ENCODE assay signal across 9 cellular contexts in the genomic region with DNA sequence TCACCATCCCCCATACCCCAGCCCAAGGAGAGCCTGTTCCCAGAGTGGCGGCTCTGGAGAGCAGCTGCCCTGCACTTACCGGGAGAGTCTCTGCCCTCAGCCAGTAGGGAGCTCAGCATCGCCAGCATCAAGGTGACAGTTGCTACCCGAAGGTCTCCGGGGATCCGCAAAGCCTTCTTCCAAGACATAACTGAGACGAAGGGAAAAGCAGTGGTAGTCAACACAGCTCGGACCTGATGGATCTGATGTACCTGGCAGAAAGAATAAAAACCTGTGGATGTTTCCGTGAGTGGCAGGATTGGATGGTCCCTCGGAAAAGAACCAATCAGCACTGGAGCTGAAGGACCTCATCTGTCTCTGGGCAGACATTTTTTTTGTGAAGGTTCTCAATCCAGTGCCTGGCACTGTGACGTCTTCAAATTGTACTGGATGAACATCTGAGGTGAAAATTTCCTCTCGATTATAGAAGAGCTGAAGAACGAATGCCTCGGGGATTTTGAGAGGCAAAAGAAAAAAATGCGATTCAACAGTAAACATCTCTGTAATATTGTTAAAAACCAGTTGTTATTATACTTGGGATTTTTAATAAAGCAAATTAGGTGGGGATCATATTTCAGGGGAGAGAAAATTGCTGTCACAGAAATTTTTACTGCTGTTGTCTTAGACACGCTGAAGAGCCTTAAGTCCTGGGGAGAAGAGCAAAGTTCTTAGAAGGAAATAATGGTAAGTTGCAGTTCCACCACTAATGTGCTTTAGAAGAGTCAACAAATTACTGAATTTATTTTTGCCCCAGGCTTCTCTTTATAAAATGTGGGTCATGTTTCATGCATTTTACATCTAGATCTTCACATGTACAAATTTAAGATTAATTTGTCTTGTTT. TPM values are rescaled to one million over a fixed set of nuclear protein-coding genes. Genes with fewer than 3 reads are reported as not detected.
A peak's percentile ranks its signal among the peaks of the same experiment; 100 is the strongest.
DNase-seq lines count a peak whose midpoint lies in the region; ATAC-seq and TF ChIP-seq lines count a peak whose summit lies in the region.
"Had no signal": no experiment of that assay in that cellular context is flagged by ENCODE, and none has a peak within 500 bp of the region (broad histone marks: within the 10 kb centered on the region; RNA-seq: fewer than 3 reads in every experiment).

A gene (minus strand): TSS at position 238 of the 881 bp plus-strand sequence. CDS start 50 bp downstream, at position 188.

- no peak within 1 kb of the TSS for H3K9ac ChIP-seq in HUES64 (ENCODE audit: low read depth, low read length)

- peaks cover 33% of the 10 kb centered on the region for H3K27me3 ChIP-seq in HUES64 (ENCODE audit: insufficient read depth, low read length)
- H3K27me3 ChIP-seq in upper lobe of left lung, result no peaks in the 10 kb centered on the region
- peaks cover 8% of the 10 kb centered on the region for H3K27me3 ChIP-seq in BE2C

- H3K27ac ChIP-seq in HUES64 (ENCODE audit: low read depth, low read length) (no peak within 1 kb of the TSS), upper lobe of left lung (peak within 1 kb of the TSS in 1 of 4 donors; percentile 44)

- no peak for TF ChIP-seq EP300 in upper lobe of left lung (IDR thresholded peaks at IDR 0.05)

- ATAC-seq in mucosa of descending colon (peak; percentile 80), upper lobe of left lung (ENCODE audit: low FRiP score in 2 of 2) (peak; percentile 89)

- no peak for TF ChIP-seq POLR2A in upper lobe of left lung (IDR thresholded peaks at IDR 0.05)

- H3K4me1 ChIP-seq in HUES64 (ENCODE audit: insufficient read depth, low read length) (no peaks in the 10 kb centered on the region), mucosa of descending colon (ENCODE audit: low read depth) (peaks cover 3% of the 10 kb centered on the region), upper lobe of left lung (peaks cover 0 to 5% (median 0%) of the 10 kb centered on the region in 4 donors), BE2C (no peaks in the 10 kb centered on the region)

- TF ChIP-seq CTCF in GM20000 (IDR thresholded peaks at IDR 0.05; ENCODE audit: extremely low read depth, missing control alignments) (no peak), mucosa of descending colon (IDR thresholded peaks at IDR 0.05) (no peak), upper lobe of left lung (IDR thresholded peaks at IDR 0.05) (no peak), BE2C (IDR thresholded peaks at IDR 0.05; ENCODE audit: low read depth, low read length) (no peak)

- DNase-seq in G401 (ENCODE audit: low spot score) (peak; percentile 48), GM20000 (ENCODE audit: low spot score) (peak; percentile 91), mucosa of descending colon (peak in 1 of 3 donors; percentile 54), upper lobe of left lung (peak in 1 of 2 donors; percentile 72), BE2C (no peak)
- peak; percentile 37 for DNase-seq in activated CD4-positive, alpha-beta T cell treated with anti-CD3 and anti-CD28 coated beads for 1 hour
- peak; percentile 37 for DNase-seq in effector CD8-positive, alpha-beta T cell (lab: John Stamatoyannopoulos, UW)

- in situ Hi-C loops in G401 (cut with HindIII; ENCODE audit: low sequenced_read_pairs), result loop anchor here (10.0 kb wide), 1 partner anchor 98 kb away; a partner anchor contains a TSS

- H3K36me3 ChIP-seq in HUES64 (ENCODE audit: insufficient read depth, low read length), result no peaks in the 10 kb centered on the region
- no peaks in the 10 kb centered on the region for H3K36me3 ChIP-seq in mucosa of descending colon (ENCODE audit: low read depth)
- H3K36me3 ChIP-seq in upper lobe of left lung, result no peaks in the 10 kb centered on the region
- no peaks in the 10 kb centered on the region for H3K36me3 ChIP-seq in BE2C

- no peaks in the 10 kb centered on the region for H3K9me3 ChIP-seq in HUES64 (ENCODE audit: insufficient read depth, low read depth, low read length)
- H3K9me3 ChIP-seq in mucosa of descending colon, result peaks cover 4% of the 10 kb centered on the region
- no peaks in the 10 kb centered on the region for H3K9me3 ChIP-seq in upper lobe of left lung
- H3K9me3 ChIP-seq in BE2C, result no peaks in the 10 kb centered on the region

- H3K4me3 ChIP-seq in HUES64 (ENCODE audit: low read length), result peak within 1 kb of the TSS; percentile 61
- no peak within 1 kb of the TSS for H3K4me3 ChIP-seq in mucosa of descending colon
- peak within 1 kb of the TSS in 2 of 4 donors; percentile 20 to 35 for H3K4me3 ChIP-seq in upper lobe of left lung
- no peak within 1 kb of the TSS for H3K4me3 ChIP-seq in BE2C (ENCODE audit: low read depth, low read length)

- 34% methylated on average over 14 of the region's 16 CpGs for WGBS in HUES64
- 4 to 9% methylated on average over 15 to 16 of the region's 16 CpGs for WGBS in upper lobe of left lung, 2 donors

- intact Hi-C loops in mucosa of descending colon (cut with DNase I, micrococcal nuclease), result no loop called here

RNA-seq across cellular contexts. Expression of the gene that starts here (rescaled TPM):
- total RNA-seq in G401 (2014; rRNA removed; shearing (Covaris generic)), result not detected in 2 replicates
- 18.5 TPM for polyA plus RNA-seq in HUES64 (2013, experiment 1 of 2)
- polyA plus RNA-seq in HUES64 (2013, experiment 2 of 2), result 26.3 TPM
- 10 to 100 TPM in 2 of 3 donors, 1 to 10 TPM in 1; 4.7 to 18.6 (median 14.9) TPM for total RNA-seq in mucosa of descending colon
- total RNA-seq in upper lobe of left lung, result 100 to 1,000 TPM in 2 of 6 donors, 10 to 100 TPM in 2, 1 to 10 TPM in 2; 1.0 to 154 (median 36.3) TPM
- polyA plus RNA-seq in BE2C (2012; ENCODE audit: insufficient read depth, insufficient read length, low read depth), result not detected
- total RNA-seq: temporal lobe had no signal

Comparison
In these comparisons a context has a peak if more than half of its experiments do, and no peak if none do; other contexts are left out.
1. Peak in DNase-seq in G401; RNA of the gene not detected or under 1 TPM.